ENCODE assay signal across 8 cellular contexts in the genomic region with DNA sequence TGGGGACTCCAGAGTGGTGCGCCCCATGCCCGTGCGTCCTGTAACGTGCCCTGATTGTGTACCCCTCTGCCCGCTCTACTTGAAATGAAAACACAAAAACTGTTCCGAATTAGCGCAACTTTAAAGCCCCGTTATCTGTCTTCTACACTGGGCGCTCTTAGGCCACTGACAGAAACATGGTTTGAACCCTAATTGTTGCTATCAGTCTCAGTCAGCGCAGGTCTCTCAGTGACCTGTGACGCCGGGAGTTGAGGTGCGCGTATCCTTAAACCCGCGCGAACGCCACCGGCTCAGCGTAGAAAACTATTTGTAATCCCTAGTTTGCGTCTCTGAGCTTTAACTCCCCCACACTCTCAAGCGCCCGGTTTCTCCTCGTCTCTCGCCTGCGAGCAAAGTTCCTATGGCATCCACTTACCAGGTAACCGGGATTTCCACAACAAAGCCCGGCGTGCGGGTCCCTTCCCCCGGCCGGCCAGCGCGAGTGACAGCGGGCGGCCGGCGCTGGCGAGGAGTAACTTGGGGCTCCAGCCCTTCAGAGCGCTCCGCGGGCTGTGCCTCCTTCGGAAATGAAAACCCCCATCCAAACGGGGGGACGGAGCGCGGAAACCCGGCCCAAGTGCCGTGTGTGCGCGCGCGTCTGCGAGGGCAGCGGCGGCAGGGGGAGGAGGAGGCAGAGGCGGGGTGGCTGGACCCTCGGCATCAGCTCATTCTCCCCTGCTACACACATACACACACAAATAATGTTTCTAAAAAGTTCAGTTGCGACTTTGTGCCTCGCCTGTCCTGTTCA. TPM values are rescaled to one million over a fixed set of nuclear protein-coding genes. Genes with fewer than 3 reads are reported as not detected.
DNase-seq lines count a peak whose midpoint lies in the region; ATAC-seq and TF ChIP-seq lines count a peak whose summit lies in the region.

No MANE protein-coding gene starts in this region.

- TF ChIP-seq CTCF in AG09309 (IDR thresholded peaks at IDR 0.05; ENCODE audit: control insufficient read depth, insufficient read depth, low read depth, low read length, missing control alignments) (no peak), HFF-Myc (IDR thresholded peaks at IDR 0.05; ENCODE audit: low read depth, low read length, missing control alignments) (no peak)
- no peak for TF ChIP-seq CTCF in activated CD8-positive, alpha-beta T cell treated with anti-CD3 and anti-CD28 coated beads for 36 hours (IDR thresholded peaks at IDR 0.05)

- no peaks in the 10 kb centered on the region for H3K9me3 Mint-ChIP-seq in activated CD8-positive, alpha-beta T cell treated with anti-CD3 and anti-CD28 coated beads for 36 hours
- H3K9me3 Mint-ChIP-seq in naive thymus-derived CD4-positive, alpha-beta T cell, result no peaks in the 10 kb centered on the region

- H3K27ac Mint-ChIP-seq in activated CD8-positive, alpha-beta T cell treated with anti-CD3 and anti-CD28 coated beads for 36 hours, result peak overlapping the region; percentile 83
- peak overlapping the region; percentile 11 to 93 (median 86) for H3K27ac Mint-ChIP-seq in naive thymus-derived CD4-positive, alpha-beta T cell

- peaks cover 42% of the 10 kb centered on the region for H3K4me1 Mint-ChIP-seq in activated CD8-positive, alpha-beta T cell treated with anti-CD3 and anti-CD28 coated beads for 36 hours (ENCODE audit: low read depth)
- H3K4me1 Mint-ChIP-seq in naive thymus-derived CD4-positive, alpha-beta T cell, result peaks cover 15 to 34% (median 21%) of the 10 kb centered on the region in 7 donors

- no peaks in the 10 kb centered on the region for H3K9me3 ChIP-seq in naive thymus-derived CD4-positive, alpha-beta T cell (ENCODE audit: control insufficient read depth in 2 of 3, low read length in 3 of 3)

- DNase-seq in AG09309 (ENCODE audit: low read depth) (no peak), HFF-Myc (ENCODE audit: extremely low read depth, low read depth) (no peak), fibroblast of gingiva (ENCODE audit: low read depth) (peak; percentile 68), ureter (ENCODE audit: low spot score) (peak; percentile 43), GF-D8 (lab: John Stamatoyannopoulos, UW) (no peak), mesenteric fat pad (ENCODE audit: low spot score) (no peak)
- DNase-seq in activated CD8-positive, alpha-beta T cell treated with anti-CD3 and anti-CD28 coated beads for 36 hours, result peak; percentile 50
- DNase-seq in naive thymus-derived CD4-positive, alpha-beta T cell, result peak in 8 of 9 donors; percentile 6 to 51 (median 32)

- CTCF ChIA-PET in activated CD8-positive, alpha-beta T cell treated with anti-CD3 and anti-CD28 coated beads for 36 hours (lab: Charles Lee), result interaction anchor here (1.0 to 2.8 kb wide), 3 partner anchors 17 to 67 kb away, joined by 4 to 9 read pairs (median 5); no protein-coding TSS in a partner anchor
- CTCF ChIA-PET in naive thymus-derived CD4-positive, alpha-beta T cell (lab: Charles Lee), result interaction anchor here (0.7 kb wide), 1 partner anchor 551 kb away, joined by 3 read pairs; no protein-coding TSS in a partner anchor

- peak; percentile 21 for ATAC-seq in activated CD8-positive, alpha-beta T cell treated with anti-CD3 and anti-CD28 coated beads for 36 hours
- ATAC-seq in naive thymus-derived CD4-positive, alpha-beta T cell, result peak; percentile 10

- no peaks in the 10 kb centered on the region for H3K27me3 ChIP-seq in naive thymus-derived CD4-positive, alpha-beta T cell (ENCODE audit: control insufficient read depth in 2 of 2, insufficient read depth in 2 of 2, low read length in 2 of 2)

- POLR2A ChIA-PET in activated CD8-positive, alpha-beta T cell treated with anti-CD3 and anti-CD28 coated beads for 36 hours (lab: Charles Lee), result interaction anchor here (1.9 kb wide), 1 partner anchor 15 kb away, joined by 4 read pairs; no protein-coding TSS in a partner anchor
- POLR2A ChIA-PET in naive thymus-derived CD4-positive, alpha-beta T cell (lab: Charles Lee), result interaction anchor here (0.6 kb wide), 1 partner anchor 380 kb away, joined by 3 read pairs; the partner anchor contains the start of gene CDC37L1

- peak overlapping the region; percentile 78 for H3K4me3 ChIP-seq in AG09309 (ENCODE audit: control insufficient read depth, low read depth, low read length)
- peak overlapping the region; percentile 75 for H3K4me3 ChIP-seq in HFF-Myc (replicated peaks; ENCODE audit: low read depth, low read length)
- H3K4me3 ChIP-seq in naive thymus-derived CD4-positive, alpha-beta T cell (ENCODE audit: low read length), result peak overlapping the region; percentile 74

- no peaks in the 10 kb centered on the region for H3K36me3 ChIP-seq in naive thymus-derived CD4-positive, alpha-beta T cell (ENCODE audit: control insufficient read depth in 2 of 3, insufficient read depth in 3 of 3, low read length in 3 of 3)

- no peak overlapping the region for H3K27ac ChIP-seq in naive thymus-derived CD4-positive, alpha-beta T cell (ENCODE audit: low read depth, low read length)

- intact Hi-C loops in activated CD8-positive, alpha-beta T cell treated with anti-CD3 and anti-CD28 coated beads for 36 hours (cut with micrococcal nuclease), result no loop called here
- intact Hi-C loops in naive thymus-derived CD4-positive, alpha-beta T cell (cut with micrococcal nuclease), result loop anchor here (5.0 to 10.0 kb wide), 5 partner anchors 443 to 1546 kb away; partner anchors contain the start of genes AK3 (in 1 of the 2) and RFX3 (in 1 of the 2)

- peaks cover 38% of the 10 kb centered on the region for H3K27me3 Mint-ChIP-seq in activated CD8-positive, alpha-beta T cell treated with anti-CD3 and anti-CD28 coated beads for 36 hours
- peaks cover 0 to 60% (median 23%) of the 10 kb centered on the region in 5 donors for H3K27me3 Mint-ChIP-seq in naive thymus-derived CD4-positive, alpha-beta T cell

- peaks cover 0 to 4% of the 10 kb centered on the region in 2 donors for H3K4me1 ChIP-seq in naive thymus-derived CD4-positive, alpha-beta T cell (ENCODE audit: control insufficient read depth in 2 of 2, insufficient read depth in 2 of 2, low read length in 2 of 2)

- H3K4me3 Mint-ChIP-seq in activated CD8-positive, alpha-beta T cell treated with anti-CD3 and anti-CD28 coated beads for 36 hours, result peak overlapping the region; percentile 91
- peak overlapping the region; percentile 93 to 98 (median 96) for H3K4me3 Mint-ChIP-seq in naive thymus-derived CD4-positive, alpha-beta T cell

- no peaks in the 10 kb centered on the region for H3K36me3 Mint-ChIP-seq in activated CD8-positive, alpha-beta T cell treated with anti-CD3 and anti-CD28 coated beads for 36 hours (ENCODE audit: low read depth)
- no peaks in the 10 kb centered on the region for H3K36me3 Mint-ChIP-seq in naive thymus-derived CD4-positive, alpha-beta T cell

RNA-seq across cellular contexts. Expression of gene GLIS3, which starts 0.7 kb away (rescaled TPM):
- 1 to 10 TPM; 1.5 to 2.1 TPM for total RNA-seq in activated CD8-positive, alpha-beta T cell treated with anti-CD3 and anti-CD28 coated beads for 36 hours
- 10 to 100 TPM in 1 of 5 experiments, 1 to 10 TPM in 3, under 1 TPM in 1; 0.60 to 13.0 (median 6.1) TPM for total RNA-seq in naive thymus-derived CD4-positive, alpha-beta T cell
- 1 to 10 TPM in 1 of 2 donors, not detected in 1; 2.4 TPM for polyA plus RNA-seq in naive thymus-derived CD4-positive, alpha-beta T cell
- total RNA-seq in ureter, result 40.6 TPM
- total RNA-seq in mesenteric fat pad, result 19.6 TPM

Comparison
In these comparisons a context has a peak if more than half of its experiments do, and no peak if none do; other contexts are left out.
1. DNase-seq: peak in activated CD8-positive, alpha-beta T cell treated with anti-CD3 and anti-CD28 coated beads for 36 hours (single experiment), fibroblast of gingiva (single experiment), naive thymus-derived CD4-positive, alpha-beta T cell (8 of 9) and ureter (single experiment); none in AG09309 (single experiment), HFF-Myc (single experiment), GF-D8 (single experiment) and mesenteric fat pad (single experiment).
2. Peak in every context shown above with its lines, with median percentiles within 50 percentile points of each other: H3K4me3 ChIP-seq.